In genomic region chr11:32229566-32230240, GRCh38 we compare ENCODE assay signal across 21 cellular contexts.
"Had no signal": no experiment of that assay in that cellular context is flagged by ENCODE, and none has a peak within 500 bp of the region (broad histone marks: within the 10 kb centered on the region; RNA-seq: fewer than 3 reads in every experiment).

No MANE protein-coding gene starts in this region.

- H3K27ac ChIP-seq: brain microvascular endothelial cell, cardiac muscle cell, RWPE1 had no signal

- H3K4me3 ChIP-seq: cardiac muscle cell had no signal

- H3K36me3 ChIP-seq: brain microvascular endothelial cell, cardiac muscle cell had no signal

- ATAC-seq: activated CD4-positive, CD25-positive, alpha-beta regulatory T cell treated with anti-CD3 and anti-CD28 coated beads, Interleukin-2, amount 50 U/mL, for 24 hours; activated CD8-positive, alpha-beta T cell treated with anti-CD3 and anti-CD28 coated beads for 36 hours; activated T-cell treated with anti-CD3 and anti-CD28 coated beads, Interleukin-2, amount 50 U/mL, for 72 hours; Panc1 had no signal

- DNase-seq: activated CD4-positive, alpha-beta T cell treated with anti-CD3 and anti-CD28 coated beads for 4 hours; activated CD8-positive, alpha-beta memory T cell treated with anti-CD3 and anti-CD28 coated beads, Interleukin-2, amount 50 U/mL, for 4 hours; activated CD8-positive, alpha-beta T cell treated with anti-CD3 and anti-CD28 coated beads for 36 hours; activated gamma-delta T cell treated with Interleukin-2 at 50 U/mL for 16 hours; activated naive CD4-positive, alpha-beta T cell treated with anti-CD3 and anti-CD28 coated beads, Interleukin-2, amount 10 ng/mL, durations not matched to agents 7 days and 5 days; activated naive CD8-positive, alpha-beta T cell treated with anti-CD3 and anti-CD28 coated beads for 36 hours; activated T-cell treated with anti-CD3 and anti-CD28 coated beads, Interleukin-2, amount 50 U/mL, for 72 hours; brain microvascular endothelial cell; Kasumi-1; NCI-H1092; NCI-H1694 treated with DMSO at 0.1 percent for 48 hours; NCI-H2029 treated with DMSO at 0.1 percent for 48 hours; NCI-H345; NCI-H510A; NCI-H82; OCI-M1; Right ventricle myocardium superior had no signal

- H3K27me3 ChIP-seq: brain microvascular endothelial cell had no signal
